In genomic region chr2:195320416-195320973, GRCh38 we compare ENCODE assay signal across 12 cellular contexts.
DNase-seq lines count a peak whose midpoint lies in the region; ATAC-seq and TF ChIP-seq lines count a peak whose summit lies in the region.
"Had no signal": no experiment of that assay in that cellular context is flagged by ENCODE, and none has a peak within 500 bp of the region (broad histone marks: within the 10 kb centered on the region; RNA-seq: fewer than 3 reads in every experiment).

No MANE protein-coding gene starts in this region.

- intact Hi-C loops in Panc1 (cut with micrococcal nuclease; ENCODE audit: unreplicated experiment) (loop anchor here (5.0 kb wide), 1 partner anchor 337 kb away; the partner anchor contains the start of gene SLC39A10), stomach (cut with DNase I; ENCODE audit: low total_unique reads) (no loop called here)

- H3K27me3 ChIP-seq in Panc1 (ENCODE audit: control insufficient read depth, insufficient read depth, low read length): no peaks in the 10 kb centered on the region
- no peaks in the 10 kb centered on the region for H3K27me3 ChIP-seq in stomach
- H3K27me3 ChIP-seq: MG63 had no signal

- H3K36me3 ChIP-seq in Panc1 (ENCODE audit: control insufficient read depth, insufficient read depth, low read length): no peaks in the 10 kb centered on the region
- H3K36me3 ChIP-seq in stomach: no peaks in the 10 kb centered on the region
- H3K36me3 ChIP-seq: MG63 had no signal

- ATAC-seq in GM18499 (IDR thresholded peaks at IDR 0.05; ENCODE audit: insufficient read depth, unreplicated experiment): peak; percentile 49
- peak; percentile 74 for ATAC-seq in GM21367 (IDR thresholded peaks at IDR 0.05; ENCODE audit: unreplicated experiment)
- ATAC-seq in HG03064 (IDR thresholded peaks at IDR 0.05; ENCODE audit: low read depth, unreplicated experiment): peak; percentile 81
- ATAC-seq in Panc1: no peak

- DNase-seq in Panc1 (ENCODE audit: low read depth, low spot score) (no peak), stomach (no peak), hepatic stellate cell (ENCODE audit: low spot score) (no peak), NCI-H1694 (lab: John Stamatoyannopoulos, UW) (no peak), mucosa of gallbladder (ENCODE audit: low spot score) (no peak)
- DNase-seq: CD8-positive, alpha-beta memory T cell; MG63; naive B cell; NCI-H82 had no signal

- CTCF ChIA-PET in Panc1 (lab: Charles Lee): no interaction called here

- POLR2A ChIA-PET in Panc1 (lab: Charles Lee): interaction anchor here (0.9 kb wide), 1 partner anchor 336 kb away, joined by 3 read pairs; the partner anchor contains the start of gene SLC39A10

- H3K4me3 ChIP-seq in Panc1 (ENCODE audit: low read depth in 2 of 2, low read length in 2 of 2) (no peak overlapping the region), stomach (no peak overlapping the region)
- H3K4me3 ChIP-seq: MG63 had no signal

- in situ Hi-C loops in Panc1 (cut with HindIII; ENCODE audit: low pct_unique_long_range_greater_than_20kb, low sequenced_read_pairs): no loop called here

- H3K27ac ChIP-seq in Panc1 (ENCODE audit: low read length) (peak overlapping the region; percentile 44; the same call in 1 of the 2 replicates), stomach (no peak overlapping the region)

- H3K9me3 ChIP-seq in Panc1 (ENCODE audit: control insufficient read depth, insufficient read depth, low read depth, low read length): no peaks in the 10 kb centered on the region
- peaks cover 0 to 3% (median 0%) of the 10 kb centered on the region in 4 donors for H3K9me3 ChIP-seq in stomach

- no TSS peak for BruUV-seq in Panc1 (replicated peaks; lab: Mats Ljungman, UMichigan)

- TF ChIP-seq EP300 in stomach (IDR thresholded peaks at IDR 0.05): no peak

- TF ChIP-seq POLR2A in stomach (IDR thresholded peaks at IDR 0.05): no peak

- TF ChIP-seq CTCF in Panc1 (IDR thresholded peaks at IDR 0.05) (no peak), stomach (IDR thresholded peaks at IDR 0.05) (no peak)

- 42 to 74% (median 61%) methylated on average over 1 of the region's 1 CpG for WGBS in stomach, 5 donors

- H3K4me1 ChIP-seq in Panc1 (ENCODE audit: control insufficient read depth, insufficient read depth, low read length) (peaks cover 16% of the 10 kb centered on the region; the same call in 1 of the 2 replicates), stomach (peaks cover 0 to 3% (median 0%) of the 10 kb centered on the region in 4 donors)
